ENCODE assay signal across 29 cellular contexts in genomic region chr1:175510914-175511313, GRCh38.
"Had no signal": no experiment of that assay in that cellular context is flagged by ENCODE, and none has a peak within 500 bp of the region (broad histone marks: within the 10 kb centered on the region; RNA-seq: fewer than 3 reads in every experiment).

No MANE protein-coding gene starts in this region.

- H3K27me3 ChIP-seq: spleen, upper lobe of right lung, uterus had no signal

- H3K27ac Mint-ChIP-seq: dendritic cell treated with granulocyte-macrophage colony-stimulating factor and Interleukin-4, amounts not matched to agents 40 ng/mL and 50 ng/mL, for 4 days; endodermal cell; mesothelial cell of epicardium; naive B cell; progenitor cell of endocrine pancreas; stimulated activated naive B cell treated with anti-CD40 and anti-IgM and Interleukin-4, amounts not matched to agents 10 μg/mL and 1 μg/mL and 100 μg/mL, for 72 hours; stimulated activated naive CD8-positive, alpha-beta T cell treated with anti-CD3 and anti-CD28 coated beads, Interleukin-15, Interleukin-2, amounts not matched to agents 100 ng/mL and 50 ng/mL, for 24 hours had no signal

- ATAC-seq: foreskin keratinocyte; left colon; mucosa of descending colon; natural killer cell treated with Interleukin-12 subunit alpha and Interleukin-12 subunit beta and Interleukin-15 and Interleukin-18, amount 100 ng/mL, for 72 hours had no signal

- H3K36me3 Mint-ChIP-seq: mesothelial cell of epicardium; stimulated activated naive B cell treated with anti-CD40 and anti-IgM and Interleukin-4, amounts not matched to agents 10 μg/mL and 1 μg/mL and 100 μg/mL, for 72 hours had no signal

- H3K4me1 Mint-ChIP-seq: mesothelial cell of epicardium, neural crest cell had no signal

- H3K4me3 ChIP-seq: esophagus muscularis mucosa, lung, mucosa of descending colon, skin epidermis, spleen, suprapubic skin, transverse colon, upper lobe of right lung, uterus had no signal

- H3K9me3 ChIP-seq: mucosa of descending colon, neutrophil, transverse colon, upper lobe of right lung, uterus had no signal

- H3K4me1 ChIP-seq: parathyroid adenoma, suprapubic skin, transverse colon, uterus had no signal

- DNase-seq: cerebellar nuclear complex; effector CD8-positive, alpha-beta T cell; foreskin keratinocyte; glutamatergic neuron; hypothalamus; immature natural killer cell; kidney glomerular epithelial cell; left colon; mucosa of descending colon; naive B cell; spleen; stimulated activated CD4-positive, alpha-beta T cell treated with anti-CD3 and anti-CD28 coated beads, Interleukin-4, amount 100 ng/mL, for 4 hours; transverse colon; upper lobe of right lung; uterus had no signal

- H3K9me3 Mint-ChIP-seq: dendritic cell treated with granulocyte-macrophage colony-stimulating factor and Interleukin-4, amounts not matched to agents 40 ng/mL and 50 ng/mL, for 4 days; endodermal cell; mesothelial cell of epicardium; natural killer cell treated with Interleukin-12 subunit alpha and Interleukin-12 subunit beta and Interleukin-15 and Interleukin-18, amount 100 ng/mL, for 72 hours; neural crest cell; stimulated activated naive CD8-positive, alpha-beta T cell treated with anti-CD3 and anti-CD28 coated beads, Interleukin-15, Interleukin-2, amounts not matched to agents 100 ng/mL and 50 ng/mL, for 24 hours had no signal

- H3K27ac ChIP-seq: esophagus muscularis mucosa, foreskin keratinocyte, neutrophil, parathyroid adenoma, skin epidermis, spleen, suprapubic skin, transverse colon, upper lobe of right lung, uterus had no signal

- H3K4me3 Mint-ChIP-seq: dendritic cell treated with granulocyte-macrophage colony-stimulating factor and Interleukin-4, amounts not matched to agents 40 ng/mL and 50 ng/mL, for 4 days; endodermal cell; immature natural killer cell; mesothelial cell of epicardium; naive B cell; natural killer cell treated with Interleukin-12 subunit alpha and Interleukin-12 subunit beta and Interleukin-15 and Interleukin-18, amount 100 ng/mL, for 72 hours; neural crest cell; stimulated activated naive B cell treated with anti-CD40 and anti-IgM and Interleukin-4, amounts not matched to agents 10 μg/mL and 1 μg/mL and 100 μg/mL, for 72 hours; stimulated activated naive CD8-positive, alpha-beta T cell treated with anti-CD3 and anti-CD28 coated beads, Interleukin-15, Interleukin-2, amounts not matched to agents 100 ng/mL and 50 ng/mL, for 24 hours had no signal

- H3K36me3 ChIP-seq: esophagus muscularis mucosa, neutrophil, spleen, suprapubic skin, transverse colon, upper lobe of right lung, uterus had no signal
